In genomic region chr9:74753650-74754049, GRCh38 we compare ENCODE assay signal across 25 cellular contexts.
"Had no signal": no experiment of that assay in that cellular context is flagged by ENCODE, and none has a peak within 500 bp of the region (broad histone marks: within the 10 kb centered on the region; RNA-seq: fewer than 3 reads in every experiment).

No MANE protein-coding gene starts in this region.

- H3K4me3 ChIP-seq: left ventricle myocardium inferior, lung, neural progenitor cell, sigmoid colon, spleen, tibial nerve, uterus had no signal

- H3K36me3 ChIP-seq: left ventricle myocardium inferior, neural progenitor cell, sigmoid colon, tibial nerve, uterus had no signal

- H3K79me2 ChIP-seq: parathyroid adenoma had no signal

- H3K27me3 ChIP-seq: neural progenitor cell, neutrophil, sigmoid colon, spleen, tibial nerve, uterus had no signal

- H3K9me3 ChIP-seq: left ventricle myocardium inferior, neutrophil, sigmoid colon, spleen, tibial nerve, uterus had no signal

- FAIRE-seq: islet of Langerhans, small intestine had no signal

- H2AFZ ChIP-seq: neural progenitor cell, parathyroid adenoma had no signal

- H3K27ac ChIP-seq: left ventricle myocardium inferior, neural progenitor cell, neutrophil, parathyroid adenoma, sigmoid colon, spleen, tibial nerve, uterus had no signal

- H3K4me2 ChIP-seq: neural progenitor cell had no signal

- ATAC-seq: natural killer cell; right cardiac atrium; stimulated activated effector memory CD8-positive, alpha-beta T cell treated with anti-CD3 and anti-CD28 coated beads, Interleukin-12 subunit alpha, Interleukin-12 subunit beta, amount 100 ng/mL, for 72 hours; stimulated activated naive CD8-positive, alpha-beta T cell treated with anti-CD3 and anti-CD28 coated beads, Interleukin-15, amount 100 ng/mL, for 72 hours had no signal

- DNase-seq: hypothalamus; immature natural killer cell; left ventricle myocardium inferior; mesendoderm; naive B cell; natural killer cell; nephron progenitor cell; occipital lobe; retina; right cardiac atrium; sigmoid colon; small intestine; spleen; stimulated activated CD4-positive, alpha-beta T cell treated with anti-CD3 and anti-CD28 coated beads, Interleukin-4, amount 100 ng/mL, for 24 hours; stimulated activated naive CD4-positive, alpha-beta T cell; stimulated activated naive CD8-positive, alpha-beta T cell treated with anti-CD3 and anti-CD28 coated beads, Interleukin-15, amount 100 ng/mL, for 72 hours; substantia nigra; uterus had no signal

- H3K4me1 ChIP-seq: left ventricle myocardium inferior, neural progenitor cell, parathyroid adenoma, sigmoid colon, spleen, tibial nerve, uterus had no signal

- H3K9ac ChIP-seq: neural progenitor cell, parathyroid adenoma had no signal
